8 cellular contexts compared by ENCODE assay signal in the genomic region with DNA sequence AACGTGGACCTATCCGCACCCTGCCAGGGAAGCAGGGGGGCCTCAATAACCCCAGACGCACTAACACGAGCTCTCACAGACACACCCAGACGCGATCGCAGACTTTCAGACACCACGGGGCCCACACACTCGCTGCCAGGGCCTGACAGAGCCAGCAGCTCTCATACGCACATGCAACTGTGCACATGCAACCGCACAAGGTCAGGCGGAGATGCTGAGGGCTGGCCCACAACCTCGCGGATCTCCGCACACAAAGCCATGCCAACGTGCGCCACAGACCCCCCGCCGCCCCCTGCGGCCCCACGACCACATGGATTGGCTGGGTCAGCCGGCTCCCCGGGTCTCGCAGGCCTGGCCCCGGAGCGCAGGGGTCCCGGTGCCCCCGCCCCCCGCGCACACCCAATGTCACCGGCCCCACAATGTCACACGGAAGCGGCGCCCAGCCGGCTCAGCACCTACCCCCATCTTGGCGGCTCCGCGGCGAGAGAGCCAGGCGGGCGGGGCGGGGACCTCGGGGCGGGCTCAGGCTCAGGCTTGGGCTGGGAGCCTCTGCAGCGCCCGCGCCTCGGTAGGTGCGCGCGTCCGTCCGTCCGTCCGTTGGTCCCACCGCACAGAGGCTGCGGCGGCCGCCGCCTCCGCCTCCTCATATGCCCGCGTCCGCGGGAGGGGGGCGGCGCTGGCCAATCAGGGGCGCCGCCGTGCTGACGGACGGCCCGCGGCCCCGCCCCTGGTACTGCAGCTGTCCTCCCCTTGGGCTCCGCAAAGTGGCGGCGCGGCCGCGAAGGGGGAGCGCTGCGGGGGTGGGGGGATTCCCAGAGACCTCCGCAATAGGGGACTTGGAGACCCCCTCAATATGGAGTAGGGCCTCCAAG. TPM values are rescaled to one million over a fixed set of nuclear protein-coding genes. Genes with fewer than 3 reads are reported as not detected.
A peak's percentile ranks its signal among the peaks of the same experiment; 100 is the strongest.
DNase-seq lines count a peak whose midpoint lies in the region; ATAC-seq and TF ChIP-seq lines count a peak whose summit lies in the region.

A gene (minus strand): TSS at position 619 of the 872 bp plus-strand sequence. CDS start 154 bp downstream, at position 465.

- H3K9me3 ChIP-seq in DOHH2 (ENCODE audit: control insufficient read depth, insufficient read depth, low read length) (no peaks in the 10 kb centered on the region), Karpas-422 (ENCODE audit: low read length) (no peaks in the 10 kb centered on the region), heart right ventricle (no peaks in the 10 kb centered on the region)

- peaks cover 35% of the 10 kb centered on the region for H3K4me1 Mint-ChIP-seq in activated naive CD8-positive, alpha-beta T cell (ENCODE audit: low read depth)

- peaks cover 14% of the 10 kb centered on the region for H3K27me3 ChIP-seq in DOHH2 (ENCODE audit: control insufficient read depth, low read length)
- H3K27me3 ChIP-seq in Karpas-422 (ENCODE audit: low read length): no peaks in the 10 kb centered on the region
- peaks cover 3 to 70% (median 65%) of the 10 kb centered on the region in 7 donors for H3K27me3 ChIP-seq in heart right ventricle

- H3K79me2 ChIP-seq in DOHH2 (ENCODE audit: control insufficient read depth, low read length) (peaks cover 16% of the 10 kb centered on the region), Karpas-422 (ENCODE audit: low read length) (peaks cover 13% of the 10 kb centered on the region)

- TF ChIP-seq CTCF in DOHH2 (IDR thresholded peaks at IDR 0.05; ENCODE audit: low read depth, low read length, poor library complexity, severe bottlenecking): no peak
- no peak for TF ChIP-seq CTCF in heart right ventricle (IDR thresholded peaks at IDR 0.05)

- no peaks in the 10 kb centered on the region; the same call in 1 of the 2 replicates for H3F3A ChIP-seq in DOHH2 (ENCODE audit: control insufficient read depth, insufficient read depth)

- H4K20me1 ChIP-seq in DOHH2 (ENCODE audit: control insufficient read depth, insufficient read depth, low read depth, low read length) (peaks cover 6% of the 10 kb centered on the region; the same call in 1 of the 2 replicates), Karpas-422 (ENCODE audit: insufficient read depth, low read depth, low read length) (no peaks in the 10 kb centered on the region; the same call in 1 of the 2 replicates)

- peak within 1 kb of the TSS; percentile 73 for H3K9ac ChIP-seq in Karpas-422 (ENCODE audit: low read length)

- WGBS in heart right ventricle, 2 donors: 0 to 1% methylated on average over 76 to 80 of the region's 84 CpGs

- H3K36me3 Mint-ChIP-seq in activated naive CD8-positive, alpha-beta T cell: no peaks in the 10 kb centered on the region

- ATAC-seq in heart right ventricle (peak; percentile 56 to 79 (median 66)), GM21717 (IDR thresholded peaks at IDR 0.05; ENCODE audit: unreplicated experiment) (no peak), GM21576 (IDR thresholded peaks at IDR 0.05; ENCODE audit: unreplicated experiment) (no peak)

- H2AFZ ChIP-seq in Karpas-422 (ENCODE audit: low read length): peak within 1 kb of the TSS; percentile 81; the same call in 1 of the 2 replicates

- DNase-seq in Karpas-422: peak; percentile 92
- peak; percentile 46 for DNase-seq in SK-MEL-5 (ENCODE audit: low read depth, low spot score)
- DNase-seq in heart right ventricle: peak; percentile 66 to 74
- peak; percentile 58 for DNase-seq in putamen (ENCODE audit: low spot score)

- H3K4me2 ChIP-seq in DOHH2 (ENCODE audit: low read length) (peak within 1 kb of the TSS; percentile 98), Karpas-422 (ENCODE audit: low read depth, low read length, poor library complexity, severe bottlenecking) (peak within 1 kb of the TSS; percentile 77)

- H3K36me3 ChIP-seq in DOHH2 (ENCODE audit: control insufficient read depth, low read length): no peaks in the 10 kb centered on the region
- no peaks in the 10 kb centered on the region for H3K36me3 ChIP-seq in Karpas-422 (ENCODE audit: insufficient read depth, low read length)
- no peaks in the 10 kb centered on the region for H3K36me3 ChIP-seq in heart right ventricle

- peak within 1 kb of the TSS; percentile 59 for H3K27ac Mint-ChIP-seq in activated naive CD8-positive, alpha-beta T cell

- no peaks in the 10 kb centered on the region for H3K9me3 Mint-ChIP-seq in activated naive CD8-positive, alpha-beta T cell (ENCODE audit: low read depth)

- peaks cover 27% of the 10 kb centered on the region for H3K27me3 Mint-ChIP-seq in activated naive CD8-positive, alpha-beta T cell

- peak within 1 kb of the TSS; percentile 83 for H3K4me3 ChIP-seq in DOHH2 (ENCODE audit: low read length)
- peak within 1 kb of the TSS; percentile 73 for H3K4me3 ChIP-seq in Karpas-422 (ENCODE audit: low read length)
- peak within 1 kb of the TSS; percentile 48 to 78 (median 66) for H3K4me3 ChIP-seq in heart right ventricle

- in situ Hi-C loops in SK-MEL-5 (cut with HindIII; ENCODE audit: low pct_unique_long_range_greater_than_20kb, low sequenced_read_pairs): no loop called here

- H3K4me3 Mint-ChIP-seq in activated naive CD8-positive, alpha-beta T cell: peak within 1 kb of the TSS; percentile 92

- H3K27ac ChIP-seq in DOHH2 (ENCODE audit: low read depth, low read length): 0 out of 2 replicates have a peak within 1 kb of the TSS, but pooled peaks have one; percentile 3
- no peak within 1 kb of the TSS for H3K27ac ChIP-seq in Karpas-422 (ENCODE audit: low read length)
- H3K27ac ChIP-seq in heart right ventricle: peak within 1 kb of the TSS; percentile 49 to 98 (median 90)

- intact Hi-C loops in heart right ventricle (cut with DNase I): loop anchor here in 2 of 10 donors (10.0 kb wide), 1 partner anchor 81 kb away; a partner anchor contains a TSS

- H3K9me2 ChIP-seq in DOHH2 (replicated peaks; ENCODE audit: control insufficient read depth, low read length): no peaks in the 10 kb centered on the region
- H3K9me2 ChIP-seq in Karpas-422 (replicated peaks; ENCODE audit: insufficient read depth, low read length): no peaks in the 10 kb centered on the region

- peaks cover 52% of the 10 kb centered on the region for H3K4me1 ChIP-seq in DOHH2 (ENCODE audit: control insufficient read depth, low read length)
- peaks cover 37% of the 10 kb centered on the region for H3K4me1 ChIP-seq in Karpas-422 (ENCODE audit: low read length)
- peaks cover 0 to 37% (median 19%) of the 10 kb centered on the region in 9 donors for H3K4me1 ChIP-seq in heart right ventricle

RNA-seq across cellular contexts. Expression of the gene that starts here (rescaled TPM):
- 22.4 and 26.6 TPM in 2 replicates for total RNA-seq in Karpas-422 (2014; rRNA removed; shearing (Covaris generic); ENCODE audit: low replicate concordance)
- total RNA-seq in SK-MEL-5 (2014; rRNA removed; shearing (Covaris generic)): 1.2 and 2.7 TPM in 2 replicates
- 4.9 and 6.4 TPM in 2 replicates for polyA plus RNA-seq in SK-MEL-5 (2015; cell fraction: cytosol; rRNA removed)
- polyA plus RNA-seq in SK-MEL-5 (2015; cell fraction: nucleus; rRNA removed): 1.3 and 1.5 TPM in 2 replicates
- 100 to 1,000 TPM; 245 to 419 (median 347) TPM for total RNA-seq in heart right ventricle
- polyA plus RNA-seq in heart right ventricle: 10 to 100 TPM; 38.0 to 87.1 TPM

Comparison
In these comparisons a context has a peak if more than half of its experiments do, and no peak if none do; other contexts are left out.
1. ATAC-seq: peak in heart right ventricle (8 of 8); none in GM21717 (single experiment) and GM21576 (single experiment).
2. Peak in every context shown above with its lines, with median percentiles within 50 percentile points of each other: H3K4me3 ChIP-seq and DNase-seq.